ENCODE assay signal across 2 cellular contexts in the genomic region with DNA sequence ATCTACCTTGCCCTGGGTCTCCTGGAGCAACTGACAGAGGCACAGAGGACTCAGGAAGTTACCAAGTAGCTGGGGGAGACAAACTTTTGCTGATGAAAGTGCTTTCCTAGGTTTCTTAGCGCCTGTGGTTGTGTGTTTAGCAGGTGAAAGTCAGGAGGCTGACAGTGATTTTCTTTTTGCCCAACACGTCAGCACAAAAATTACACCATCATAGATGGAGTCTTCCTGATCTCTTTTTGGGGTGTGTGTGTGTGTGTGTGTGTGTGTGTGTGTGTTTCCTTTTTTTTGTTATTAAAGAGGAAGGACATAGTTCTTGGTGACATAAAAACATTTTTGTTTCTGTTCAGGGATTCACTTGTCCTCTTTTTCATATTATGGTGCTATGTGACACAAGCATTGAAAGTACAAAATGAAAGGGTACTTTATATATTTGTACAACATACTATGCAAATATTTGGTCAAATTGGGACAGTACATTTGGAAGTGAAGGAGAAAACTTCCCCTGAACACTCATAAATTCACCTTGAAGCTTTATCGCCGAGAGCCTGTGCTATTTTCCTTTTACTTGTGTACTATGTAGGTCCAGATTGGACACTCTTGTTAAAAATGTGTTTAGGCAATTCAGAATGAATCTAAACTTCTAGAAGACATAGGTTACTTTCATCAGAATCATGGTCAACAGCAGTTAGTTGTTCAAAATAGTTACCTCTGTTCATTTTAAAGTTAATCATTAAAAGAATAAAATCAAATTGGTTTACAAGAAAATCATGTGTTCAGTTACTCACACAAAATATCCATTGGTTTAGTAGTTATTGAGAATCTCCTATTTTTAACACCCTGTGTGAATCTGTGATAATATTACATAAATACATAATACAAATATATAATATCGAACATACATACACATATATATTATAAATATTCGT.
TF ChIP-seq lines count a peak whose summit lies in the region.

No MANE protein-coding gene starts in this region.

TF ChIP-seq in GM12878, 131 proteins besides CTCF, POLR2A, EP300 and RAD21:
- TF ChIP-seq, protein P1, sequence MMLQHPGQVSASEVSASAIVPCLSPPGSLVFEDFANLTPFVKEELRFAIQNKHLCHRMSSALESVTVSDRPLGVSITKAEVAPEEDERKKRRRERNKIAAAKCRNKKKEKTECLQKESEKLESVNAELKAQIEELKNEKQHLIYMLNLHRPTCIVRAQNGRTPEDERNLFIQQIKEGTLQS (IDR thresholded peaks at IDR 0.05; ENCODE audit: borderline replicate concordance, extremely low read depth, low read depth, low read length), result no peak
- TF ChIP-seq CREB1 (IDR thresholded peaks at IDR 0.05; ENCODE audit: low read depth), result peak; percentile 31; the same call in 1 of the 2 replicates
- no peak for TF ChIP-seq WRNIP1 (IDR thresholded peaks at IDR 0.05; ENCODE audit: borderline replicate concordance, low read depth, low read length)
- no peak for TF ChIP-seq GATAD2B (conservative IDR thresholded peaks at IDR 0.05; ENCODE audit: low read depth)
- TF ChIP-seq, protein P2, sequence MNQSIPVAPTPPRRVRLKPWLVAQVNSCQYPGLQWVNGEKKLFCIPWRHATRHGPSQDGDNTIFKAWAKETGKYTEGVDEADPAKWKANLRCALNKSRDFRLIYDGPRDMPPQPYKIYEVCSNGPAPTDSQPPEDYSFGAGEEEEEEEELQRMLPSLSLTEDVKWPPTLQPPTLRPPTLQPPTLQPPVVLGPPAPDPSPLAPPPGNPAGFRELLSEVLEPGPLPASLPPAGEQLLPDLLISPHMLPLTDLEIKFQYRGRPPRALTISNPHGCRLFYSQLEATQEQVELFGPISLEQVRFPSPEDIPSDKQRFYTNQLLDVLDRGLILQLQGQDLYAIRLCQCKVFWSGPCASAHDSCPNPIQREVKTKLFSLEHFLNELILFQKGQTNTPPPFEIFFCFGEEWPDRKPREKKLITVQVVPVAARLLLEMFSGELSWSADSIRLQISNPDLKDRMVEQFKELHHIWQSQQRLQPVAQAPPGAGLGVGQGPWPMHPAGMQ (IDR thresholded peaks at IDR 0.05; ENCODE audit: borderline replicate concordance), result no peak
- no peak for TF ChIP-seq HCFC1 (IDR thresholded peaks at IDR 0.05; ENCODE audit: low read length)
- no peak for TF ChIP-seq ELK1 (IDR thresholded peaks at IDR 0.05; ENCODE audit: low read depth, low read length)
- no peak for TF ChIP-seq BCL3 (IDR thresholded peaks at IDR 0.05; ENCODE audit: borderline replicate concordance, insufficient read depth, low read depth, low read length, poor library complexity, severe bottlenecking)
- TF ChIP-seq ZNF622 (IDR thresholded peaks at IDR 0.05), result no peak

TF ChIP-seq in HepG2, 621 proteins besides CTCF, POLR2A, EP300 and RAD21 (continues in another document):
- TF ChIP-seq CREM (IDR thresholded peaks at IDR 0.05), result no peak
- TF ChIP-seq CREM (CRISPR knock-in tag; IDR thresholded peaks at IDR 0.05), result no peak
- 0 out of 2 replicates have a peak, but pooled peaks have one; percentile 14 for TF ChIP-seq MAFF (IDR thresholded peaks at IDR 0.05; ENCODE audit: low read depth, low read length)
- no peak for TF ChIP-seq ZNF432 (CRISPR knock-in tag; IDR thresholded peaks at IDR 0.05; ENCODE audit: borderline replicate concordance)
- TF ChIP-seq FOXC1 (CRISPR knock-in tag; IDR thresholded peaks at IDR 0.05; ENCODE audit: borderline replicate concordance), result no peak
- no peak for TF ChIP-seq ZNF260 (CRISPR knock-in tag; IDR thresholded peaks at IDR 0.05; ENCODE audit: borderline replicate concordance, low read depth)
- no peak for TF ChIP-seq ZBTB4 (CRISPR knock-in tag; IDR thresholded peaks at IDR 0.05; ENCODE audit: borderline replicate concordance)
- TF ChIP-seq SETDB1 (CRISPR knock-in tag; IDR thresholded peaks at IDR 0.05; ENCODE audit: borderline replicate concordance), result no peak
- TF ChIP-seq ZNF781 (CRISPR knock-in tag; IDR thresholded peaks at IDR 0.05; ENCODE audit: borderline replicate concordance, not compliant biosample characterization), result no peak
- no peak for TF ChIP-seq LRRFIP1 (CRISPR knock-in tag; conservative IDR thresholded peaks at IDR 0.05)
- TF ChIP-seq ZNF773 (CRISPR knock-in tag; IDR thresholded peaks at IDR 0.05; ENCODE audit: borderline replicate concordance), result no peak
- no peak for TF ChIP-seq HCFC1 (IDR thresholded peaks at IDR 0.05; ENCODE audit: low read depth, low read length)
- no peak for TF ChIP-seq SOX6 (IDR thresholded peaks at IDR 0.05)
- TF ChIP-seq SOX6 (CRISPR knock-in tag; IDR thresholded peaks at IDR 0.05), result peak; percentile 28; the same call in 1 of the 2 replicates
- no peak for TF ChIP-seq ZFY (CRISPR knock-in tag; IDR thresholded peaks at IDR 0.05)
- TF ChIP-seq, protein P3, sequence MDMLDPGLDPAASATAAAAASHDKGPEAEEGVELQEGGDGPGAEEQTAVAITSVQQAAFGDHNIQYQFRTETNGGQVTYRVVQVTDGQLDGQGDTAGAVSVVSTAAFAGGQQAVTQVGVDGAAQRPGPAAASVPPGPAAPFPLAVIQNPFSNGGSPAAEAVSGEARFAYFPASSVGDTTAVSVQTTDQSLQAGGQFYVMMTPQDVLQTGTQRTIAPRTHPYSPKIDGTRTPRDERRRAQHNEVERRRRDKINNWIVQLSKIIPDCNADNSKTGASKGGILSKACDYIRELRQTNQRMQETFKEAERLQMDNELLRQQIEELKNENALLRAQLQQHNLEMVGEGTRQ (IDR thresholded peaks at IDR 0.05; ENCODE audit: low read depth, low read length), result no peak
- TF ChIP-seq, protein P3 (CRISPR knock-in tag; IDR thresholded peaks at IDR 0.05; ENCODE audit: borderline replicate concordance), result no peak
- TF ChIP-seq EED (CRISPR knock-in tag; IDR thresholded peaks at IDR 0.05), result no peak
- TF ChIP-seq ARNT2 (CRISPR knock-in tag; IDR thresholded peaks at IDR 0.05; ENCODE audit: low read depth), result no peak
- TF ChIP-seq ZNF512 (CRISPR knock-in tag; IDR thresholded peaks at IDR 0.05), result no peak
- no peak for TF ChIP-seq LCORL (IDR thresholded peaks at IDR 0.05)
- 0 out of 2 replicates have a peak, but pooled peaks have one; percentile 16 for TF ChIP-seq LCORL (CRISPR knock-in tag; IDR thresholded peaks at IDR 0.05)
- 0 out of 2 replicates have a peak, but pooled peaks have one; percentile 14 for TF ChIP-seq ZMYM3 (CRISPR knock-in tag; IDR thresholded peaks at IDR 0.05)
- no peak for TF ChIP-seq ZNF18 (CRISPR knock-in tag; IDR thresholded peaks at IDR 0.05; ENCODE audit: insufficient replicate concordance)
- no peak for TF ChIP-seq MIER2 (CRISPR knock-in tag; IDR thresholded peaks at IDR 0.05)
- TF ChIP-seq JUNB (CRISPR knock-in tag; IDR thresholded peaks at IDR 0.05; ENCODE audit: borderline replicate concordance), result no peak
- no peak for TF ChIP-seq THAP9 (CRISPR knock-in tag; IDR thresholded peaks at IDR 0.05; ENCODE audit: borderline replicate concordance)
- no peak for TF ChIP-seq IRF1 (CRISPR knock-in tag; IDR thresholded peaks at IDR 0.05; ENCODE audit: low read depth)
- no peak for TF ChIP-seq NFIB (CRISPR knock-in tag; IDR thresholded peaks at IDR 0.05; ENCODE audit: borderline replicate concordance)
- no peak for TF ChIP-seq U2AF1 (optimal IDR thresholded peaks at IDR 0.05; ENCODE audit: low read depth, low read length)
- no peak for TF ChIP-seq HMG20A (CRISPR knock-in tag; IDR thresholded peaks at IDR 0.05; ENCODE audit: borderline replicate concordance)
- TF ChIP-seq HDAC6 (IDR thresholded peaks at IDR 0.05; ENCODE audit: low read depth, low read length), result no peak
- TF ChIP-seq TCF7 (IDR thresholded peaks at IDR 0.05; ENCODE audit: low read depth), result no peak
